1 cellular context compared by ENCODE assay signal in genomic region chr12:122726056-122726558, GRCh38.
TF ChIP-seq lines count a peak whose summit lies in the region.

No MANE protein-coding gene starts in this region.

TF ChIP-seq in SK-N-SH, 30 proteins besides CTCF, POLR2A, EP300 and RAD21 (continued from another document):
- no peak for TF ChIP-seq GATA2 (CRISPR knock-in tag; IDR thresholded peaks at IDR 0.05)
TF ChIP-seq in SK-N-SH: peak in this region for 4.
